8 cellular contexts compared by ENCODE assay signal in the genomic region with DNA sequence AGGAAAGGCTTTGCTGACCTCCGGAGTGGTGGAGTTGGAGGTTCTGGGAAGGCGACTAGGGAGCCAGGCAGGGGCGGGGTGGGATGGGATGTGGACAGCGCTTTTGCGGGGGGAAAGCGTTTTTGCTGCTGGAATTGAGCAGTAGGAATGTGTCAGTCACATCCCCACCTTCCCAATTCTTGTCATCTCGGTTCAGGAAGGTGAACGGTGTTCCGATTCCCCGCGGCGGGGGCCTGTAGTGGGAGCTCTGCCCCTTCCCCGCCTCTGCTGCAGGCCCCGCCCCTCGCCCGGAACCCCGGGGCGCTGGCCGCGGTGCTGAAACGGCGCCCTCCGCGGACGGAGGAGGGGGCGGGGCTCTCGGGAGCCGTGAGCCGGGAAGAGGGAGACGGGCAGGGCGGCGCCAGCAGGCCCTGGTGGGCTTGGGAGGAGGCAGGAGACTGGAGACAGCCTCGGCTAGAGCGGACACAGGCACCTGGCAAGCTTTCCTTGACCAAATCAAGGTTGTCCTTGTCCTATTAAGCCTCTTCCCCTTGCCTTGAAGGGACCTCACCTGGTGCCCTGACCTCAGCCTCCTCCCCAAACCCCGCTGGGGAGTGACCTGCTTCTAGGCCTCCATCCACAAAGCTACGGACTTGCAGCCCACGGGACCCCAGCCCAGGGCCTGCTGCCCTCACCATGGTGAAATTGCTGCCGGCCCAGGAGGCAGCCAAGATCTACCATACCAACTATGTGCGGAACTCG.
DNase-seq lines count a peak whose midpoint lies in the region; ATAC-seq and TF ChIP-seq lines count a peak whose summit lies in the region.

A gene (plus strand): TSS at position 357 of the 741 bp plus-strand sequence. CDS start 319 bp downstream, at position 676.

- TF ChIP-seq CTCF in 22Rv1 (IDR thresholded peaks at IDR 0.05) (peak; percentile 6; the same call in 1 of the 2 replicates), GM20000 (IDR thresholded peaks at IDR 0.05; ENCODE audit: extremely low read depth, missing control alignments) (no peak), retinal pigment epithelial cell (conservative IDR thresholded peaks at IDR 0.05; ENCODE audit: low read depth, low read length) (peak; percentile 11)

- no peak within 1 kb of the TSS for H3K27ac ChIP-seq in 22Rv1

- peak within 1 kb of the TSS; percentile 46 for H3K4me3 ChIP-seq in retinal pigment epithelial cell (ENCODE audit: low read length)

- DNase-seq in GM20000 (ENCODE audit: low spot score) (peak; percentile 84), NCI-H748 treated with DMSO at 0.1 percent for 48 hours (lab: John Stamatoyannopoulos, UW) (peak; percentile 69), activated T-helper 1 cell treated with Interleukin-2 at 50 U/mL for 16 hours (ENCODE audit: low read depth) (peak; percentile 18), head of caudate nucleus (peak in 38 of 42 donors; percentile 14 to 77 (median 54)), retinal pigment epithelial cell (ENCODE audit: low read depth) (no peak)

- no peak for ATAC-seq in HG03442 (IDR thresholded peaks at IDR 0.05; ENCODE audit: unreplicated experiment)
- no peak for ATAC-seq in HG02571 (IDR thresholded peaks at IDR 0.05; ENCODE audit: unreplicated experiment)

- intact Hi-C loops in head of caudate nucleus (cut with DNase I), result no loop called here
